9 cellular contexts compared by ENCODE assay signal in the genomic region with DNA sequence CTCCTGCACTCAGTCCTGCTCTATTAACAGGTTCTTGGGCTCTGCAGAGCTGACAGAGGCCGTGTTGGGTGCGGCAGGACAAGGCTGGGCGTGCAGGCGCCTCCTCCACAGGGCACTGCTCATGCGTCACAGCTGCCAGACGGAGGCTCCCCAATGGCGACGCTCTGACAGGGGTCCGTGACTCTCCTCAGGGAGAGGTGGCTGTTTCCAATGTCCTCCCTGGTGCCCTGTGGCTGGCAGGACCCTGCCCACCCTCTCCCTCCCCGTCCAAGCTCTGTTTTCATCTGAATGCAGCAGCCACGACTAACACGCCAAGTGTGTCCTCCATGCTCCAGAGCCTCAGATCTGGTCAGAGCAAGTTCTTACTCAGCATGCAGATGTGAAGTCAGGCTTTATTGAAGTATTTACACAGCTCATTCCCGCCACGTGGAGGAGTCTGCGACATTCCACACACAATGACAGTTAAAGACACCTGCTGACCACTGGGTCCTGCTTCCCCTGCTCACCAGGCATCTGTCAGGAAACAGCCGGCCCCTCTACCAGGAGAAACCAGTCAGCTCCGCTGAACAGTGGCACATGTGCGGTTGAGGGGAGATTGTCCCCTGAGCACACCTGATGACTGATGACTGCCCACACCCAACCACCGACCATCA.
DNase-seq lines count a peak whose midpoint lies in the region; ATAC-seq and TF ChIP-seq lines count a peak whose summit lies in the region.
"Had no signal": no experiment of that assay in that cellular context is flagged by ENCODE, and none has a peak within 500 bp of the region (broad histone marks: within the 10 kb centered on the region; RNA-seq: fewer than 3 reads in every experiment).

No MANE protein-coding gene starts in this region.

- no peak overlapping the region for H3K27ac Mint-ChIP-seq in stimulated activated effector memory CD8-positive, alpha-beta T cell treated with anti-CD3 and anti-CD28 coated beads, Interleukin-12 subunit alpha, Interleukin-12 subunit beta, amount 100 ng/mL, for 72 hours

- 52% methylated on average over 9 to 18 of the region's 19 CpGs for WGBS in body of pancreas, 2 donors

- H3K4me1 ChIP-seq in body of pancreas (peaks cover 9% of the 10 kb centered on the region), mucosa of descending colon (ENCODE audit: low read depth) (no peaks in the 10 kb centered on the region)

- H3K4me3 ChIP-seq in body of pancreas (no peak overlapping the region), mucosa of descending colon (no peak overlapping the region)

- H3K9me3 ChIP-seq in body of pancreas (no peaks in the 10 kb centered on the region), mucosa of descending colon (no peaks in the 10 kb centered on the region)

- H3K36me3 ChIP-seq in body of pancreas (replicated peaks in 1 of 2; ENCODE audit: insufficient read depth in 1 of 2, low read depth in 2 of 2) (no peaks in the 10 kb centered on the region), mucosa of descending colon (ENCODE audit: low read depth) (no peaks in the 10 kb centered on the region)

- no peaks in the 10 kb centered on the region for H3K9me3 Mint-ChIP-seq in stimulated activated effector memory CD8-positive, alpha-beta T cell treated with anti-CD3 and anti-CD28 coated beads, Interleukin-12 subunit alpha, Interleukin-12 subunit beta, amount 100 ng/mL, for 72 hours

- H3K4me3 Mint-ChIP-seq in stimulated activated effector memory CD8-positive, alpha-beta T cell treated with anti-CD3 and anti-CD28 coated beads, Interleukin-12 subunit alpha, Interleukin-12 subunit beta, amount 100 ng/mL, for 72 hours, result no peak overlapping the region

- H3K27ac ChIP-seq in body of pancreas, result no peak overlapping the region

- DNase-seq in COLO668 (lab: John Stamatoyannopoulos, UW; ENCODE audit: unreplicated experiment) (peak; percentile 80), HT-29 (ENCODE audit: low spot score) (peak; percentile 54), body of pancreas (peak in 3 of 4 donors; percentile 47 to 60 (median 59)), mucosa of descending colon (peak in 2 of 3 donors; percentile 56 to 69), AG08396 (ENCODE audit: low spot score) (no peak)
- no peak for DNase-seq in stimulated activated effector memory CD8-positive, alpha-beta T cell treated with anti-CD3 and anti-CD28 coated beads, Interleukin-12 subunit alpha, Interleukin-12 subunit beta, amount 100 ng/mL, for 72 hours (ENCODE audit: low spot score in 2 of 2)
- DNase-seq: occipital lobe had no signal

- H3K36me3 Mint-ChIP-seq in stimulated activated effector memory CD8-positive, alpha-beta T cell treated with anti-CD3 and anti-CD28 coated beads, Interleukin-12 subunit alpha, Interleukin-12 subunit beta, amount 100 ng/mL, for 72 hours, result no peaks in the 10 kb centered on the region

- ATAC-seq in body of pancreas (peak; percentile 47), mucosa of descending colon (peak; percentile 82), GM18498 (IDR thresholded peaks at IDR 0.05; ENCODE audit: unreplicated experiment) (no peak), GM18867 (IDR thresholded peaks at IDR 0.05; ENCODE audit: unreplicated experiment) (no peak)
- ATAC-seq in stimulated activated effector memory CD8-positive, alpha-beta T cell treated with anti-CD3 and anti-CD28 coated beads, Interleukin-12 subunit alpha, Interleukin-12 subunit beta, amount 100 ng/mL, for 72 hours, result no peak

- intact Hi-C loops in body of pancreas (cut with DNase I) (no loop called here), mucosa of descending colon (cut with DNase I, micrococcal nuclease) (no loop called here)

- TF ChIP-seq POLR2A in body of pancreas (IDR thresholded peaks at IDR 0.05), result no peak

- H3K4me1 Mint-ChIP-seq in stimulated activated effector memory CD8-positive, alpha-beta T cell treated with anti-CD3 and anti-CD28 coated beads, Interleukin-12 subunit alpha, Interleukin-12 subunit beta, amount 100 ng/mL, for 72 hours, result peaks cover 5% of the 10 kb centered on the region

- no peaks in the 10 kb centered on the region for H3K27me3 ChIP-seq in body of pancreas

- TF ChIP-seq CTCF in body of pancreas (IDR thresholded peaks at IDR 0.05) (peak in 1 of 7 experiments; percentile 7), mucosa of descending colon (IDR thresholded peaks at IDR 0.05) (no peak)

Comparison
In these comparisons a context has a peak if more than half of its experiments do, and no peak if none do; other contexts are left out.
1. DNase-seq: peak in COLO668 (single experiment), HT-29 (single experiment), body of pancreas (3 of 4) and mucosa of descending colon (2 of 3); none in stimulated activated effector memory CD8-positive, alpha-beta T cell treated with anti-CD3 and anti-CD28 coated beads, Interleukin-12 subunit alpha, Interleukin-12 subunit beta, amount 100 ng/mL, for 72 hours (0 of 2) and AG08396 (single experiment).
2. ATAC-seq: peak in body of pancreas (single experiment) and mucosa of descending colon (single experiment); none in stimulated activated effector memory CD8-positive, alpha-beta T cell treated with anti-CD3 and anti-CD28 coated beads, Interleukin-12 subunit alpha, Interleukin-12 subunit beta, amount 100 ng/mL, for 72 hours (single experiment), GM18498 (single experiment) and GM18867 (single experiment).